ENCODE assay signal across 9 cellular contexts in the genomic region with DNA sequence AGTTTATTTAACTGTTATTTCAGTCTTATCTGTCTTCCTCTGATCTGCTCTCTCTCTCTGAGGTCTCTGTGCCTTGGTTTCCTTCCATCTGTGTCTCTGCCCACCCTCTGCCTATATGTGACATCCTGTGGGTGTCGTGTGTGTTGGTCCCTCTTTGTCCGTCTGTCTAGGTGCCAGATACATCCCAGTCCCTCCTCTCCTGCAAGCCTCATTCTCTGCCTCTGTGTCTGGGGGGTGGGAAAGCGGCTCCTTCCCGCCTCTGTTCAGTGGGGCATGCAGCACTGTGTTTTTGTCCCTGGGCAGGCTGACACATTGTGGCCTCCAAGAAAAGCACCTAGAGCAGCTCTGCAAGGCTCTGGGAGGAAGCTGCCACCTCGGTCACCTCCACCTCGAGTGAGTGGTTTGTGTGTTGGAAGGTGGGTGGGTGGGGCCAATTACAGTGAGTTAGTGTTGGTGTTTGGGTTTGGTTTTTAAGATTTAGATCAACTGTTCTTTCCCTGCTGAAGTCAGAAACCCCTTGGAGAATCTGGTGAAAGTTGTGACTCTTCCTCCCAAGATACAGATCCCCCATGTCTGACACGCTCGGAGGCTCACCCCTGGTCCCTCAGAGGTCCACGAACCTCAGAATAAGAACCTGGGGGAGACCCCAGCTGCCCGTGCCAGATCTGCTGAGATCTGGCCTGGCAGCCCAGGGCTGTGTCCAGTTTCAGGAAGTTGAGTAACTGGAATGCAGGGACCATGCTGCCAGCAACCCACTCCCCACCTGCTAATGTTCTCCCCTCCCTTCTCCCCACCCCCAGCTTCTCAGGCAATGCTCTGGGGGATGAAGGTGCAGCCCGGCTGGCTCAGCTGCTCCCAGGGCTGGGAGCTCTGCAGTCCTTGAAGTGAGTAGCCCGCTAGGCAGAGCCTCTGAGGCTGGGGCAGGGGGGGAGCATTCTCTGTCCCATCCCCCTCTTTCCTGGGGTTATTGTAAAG. TPM values are rescaled to one million over a fixed set of nuclear protein-coding genes. Genes with fewer than 3 reads are reported as not detected.
DNase-seq lines count a peak whose midpoint lies in the region; TF ChIP-seq lines count a peak whose summit lies in the region.
"Had no signal": no experiment of that assay in that cellular context is flagged by ENCODE, and none has a peak within 500 bp of the region (broad histone marks: within the 10 kb centered on the region; RNA-seq: fewer than 3 reads in every experiment).

No MANE protein-coding gene starts in this region.

- peak; percentile 40 for DNase-seq in SIG-M5 treated with dmso at 0.1 percent for 504 hours (lab: John Stamatoyannopoulos, UW; ENCODE audit: unreplicated experiment)
- no peak for DNase-seq in SIG-M5 (lab: John Stamatoyannopoulos, UW)
- peak; percentile 75 for DNase-seq in Jurkat, Clone E6-1 (ENCODE audit: low read depth, low spot score)
- DNase-seq in activated T-helper 1 cell treated with anti-CD3 and anti-CD28 coated beads, Interleukin-2, amount 50 U/mL, for 16 hours (ENCODE audit: low read depth in 1 of 2, low spot score in 1 of 2) = peak; percentile 70 to 76
- DNase-seq in stimulated activated CD4-positive, alpha-beta T cell treated with anti-CD3 and anti-CD28 coated beads, Interleukin-1b, Interleukin-23, amount 100 ng/mL, for 24 hours (ENCODE audit: low read depth in 4 of 4, low spot score in 1 of 4) = peak; percentile 51 to 81 (median 68)
- DNase-seq in Calu3 = no peak
- no peak for DNase-seq in cortex of kidney (lab: John Stamatoyannopoulos, UW)
- DNase-seq in osteocyte (ENCODE audit: extremely low spot score, unreplicated experiment) = no peak

- H3K4me3 Mint-ChIP-seq in Calu3 (ENCODE audit: low read depth, unreplicated experiment) (no peak overlapping the region), osteocyte (ENCODE audit: unreplicated experiment) (no peak overlapping the region)

- TF ChIP-seq CTCF in Calu3 (IDR thresholded peaks at IDR 0.05; ENCODE audit: unreplicated experiment) (no peak), osteocyte (IDR thresholded peaks at IDR 0.05) (no peak)

- H3K36me3 Mint-ChIP-seq in Calu3 (ENCODE audit: insufficient read depth, unreplicated experiment) (no peaks in the 10 kb centered on the region), osteocyte (ENCODE audit: unreplicated experiment) (peaks cover 11% of the 10 kb centered on the region)

- CTCF ChIA-PET in Calu3 (lab: Charles Lee) = interaction anchor here (0.6 kb wide), 1 partner anchor 42 kb away, joined by 4 read pairs; no protein-coding TSS in a partner anchor

- H3K4me1 Mint-ChIP-seq in Calu3 (ENCODE audit: low read depth, unreplicated experiment) (no peaks in the 10 kb centered on the region), osteocyte (ENCODE audit: unreplicated experiment) (peaks cover 9% of the 10 kb centered on the region)

- H3K4me3 ChIP-seq in Jurkat, Clone E6-1 (ENCODE audit: low read length) = peak overlapping the region; percentile 38
- H3K4me3 ChIP-seq: A549 had no signal

- H3K27me3 Mint-ChIP-seq in Calu3 (ENCODE audit: unreplicated experiment) (no peaks in the 10 kb centered on the region), osteocyte (ENCODE audit: unreplicated experiment) (no peaks in the 10 kb centered on the region)

- no peak overlapping the region for H3K27ac Mint-ChIP-seq in Calu3 (ENCODE audit: unreplicated experiment)
- no peak overlapping the region for H3K27ac Mint-ChIP-seq in osteocyte (ENCODE audit: unreplicated experiment)

- no TSS peak for BruUV-seq in Calu3 (replicated peaks; lab: Mats Ljungman, UMichigan)

- H3K9me3 Mint-ChIP-seq in Calu3 (ENCODE audit: low read depth, unreplicated experiment) (no peaks in the 10 kb centered on the region), osteocyte (ENCODE audit: unreplicated experiment) (no peaks in the 10 kb centered on the region)

- intact Hi-C loops in Calu3 (cut with micrococcal nuclease; ENCODE audit: unreplicated experiment) = no loop called here

RNA-seq across cellular contexts. Expression of a gene that starts 50.9 kb away (rescaled TPM):
- polyA plus RNA-seq in Jurkat, Clone E6-1 (2012; ENCODE audit: insufficient read depth, insufficient read length) = 9.4 TPM
- 12.9 and 14.5 TPM in 2 replicates for total RNA-seq in Calu3 (2022)
- 33.7 and 33.9 TPM in 2 replicates for total RNA-seq in osteocyte

RNA-seq across cellular contexts. Expression of a gene that starts 52.1 kb away (rescaled TPM):
- 26.4 TPM for polyA plus RNA-seq in Jurkat, Clone E6-1 (2012; ENCODE audit: insufficient read depth, insufficient read length)
- total RNA-seq in Calu3 (2022) (18.0 and 42.3 TPM in 2 replicates), osteocyte (21.1 and 24.7 TPM in 2 replicates)

Comparison
In these comparisons a context has a peak if more than half of its experiments do, and no peak if none do; other contexts are left out.
1. DNase-seq: peak in SIG-M5 treated with dmso at 0.1 percent for 504 hours (single experiment), Jurkat, Clone E6-1 (single experiment), activated T-helper 1 cell treated with anti-CD3 and anti-CD28 coated beads, Interleukin-2, amount 50 U/mL, for 16 hours (2 of 2) and stimulated activated CD4-positive, alpha-beta T cell treated with anti-CD3 and anti-CD28 coated beads, Interleukin-1b, Interleukin-23, amount 100 ng/mL, for 24 hours (4 of 4); none in SIG-M5 (single experiment), Calu3 (single experiment), cortex of kidney (single experiment) and osteocyte (single experiment).